In genomic region chr15:69497634-69498033, GRCh38 we compare ENCODE assay signal across 17 cellular contexts. TPM values are rescaled to one million over a fixed set of nuclear protein-coding genes. Genes with fewer than 3 reads are reported as not detected.
A peak's percentile ranks its signal among the peaks of the same experiment; 100 is the strongest.
DNase-seq lines count a peak whose midpoint lies in the region; ATAC-seq and TF ChIP-seq lines count a peak whose summit lies in the region.
"Had no signal": no experiment of that assay in that cellular context is flagged by ENCODE, and none has a peak within 500 bp of the region (broad histone marks: within the 10 kb centered on the region; RNA-seq: fewer than 3 reads in every experiment).

No MANE protein-coding gene starts in this region.

- no peaks in the 10 kb centered on the region for H3K36me3 Mint-ChIP-seq in activated T-cell treated with anti-CD3 and anti-CD28 coated beads, Interleukin-2, amount 50 U/mL, for 72 hours (ENCODE audit: insufficient read depth in 2 of 2)
- H3K36me3 Mint-ChIP-seq: CD8-positive, alpha-beta memory T cell had no signal

- no peaks in the 10 kb centered on the region for H3K27me3 Mint-ChIP-seq in activated T-cell treated with anti-CD3 and anti-CD28 coated beads, Interleukin-2, amount 50 U/mL, for 72 hours (ENCODE audit: low read depth)
- no peaks in the 10 kb centered on the region for H3K27me3 Mint-ChIP-seq in stimulated activated naive CD8-positive, alpha-beta T cell treated with anti-CD3 and anti-CD28 coated beads, Interleukin-15, amount 100 ng/mL, for 72 hours

- DNase-seq in activated T-cell treated with anti-CD3 and anti-CD28 coated beads, Interleukin-2, amount 50 U/mL, for 72 hours = peak in 1 of 2 donors; percentile 3
- no peak for DNase-seq in activated T-cell treated with anti-CD3 and anti-CD28 coated beads, Interleukin-2, amount 50 U/mL, for 48 hours
- peak; percentile 30 for DNase-seq in RWPE2 (ENCODE audit: low spot score)
- DNase-seq in islet precursor cell = peak; percentile 43
- DNase-seq in stimulated activated naive CD8-positive, alpha-beta T cell treated with anti-CD3 and anti-CD28 coated beads, Interleukin-15, amount 100 ng/mL, for 72 hours = no peak
- no peak for DNase-seq in HPDE6-E6E7 (ENCODE audit: extremely low spot score)
- DNase-seq in effector CD8-positive, alpha-beta T cell (lab: John Stamatoyannopoulos, UW) = no peak
- DNase-seq: ACHN; C1 segment of cervical spinal cord; CD8-positive, alpha-beta memory T cell; NCI-H1105 treated with DMSO at 0.1 percent for 48 hours; NCI-H1694; NCI-H2081 treated with DMSO at 0.1 percent for 48 hours; NCI-H510A treated with DMSO at 0.1 percent for 48 hours; Peyer's patch had no signal

- no peaks in the 10 kb centered on the region for H3K4me1 ChIP-seq in RWPE2 (ENCODE audit: insufficient read depth, poor library complexity, severe bottlenecking)
- H3K4me1 ChIP-seq: Peyer's patch had no signal

- H3K9me3 Mint-ChIP-seq in activated T-cell treated with anti-CD3 and anti-CD28 coated beads, Interleukin-2, amount 50 U/mL, for 72 hours = no peaks in the 10 kb centered on the region
- no peaks in the 10 kb centered on the region for H3K9me3 Mint-ChIP-seq in stimulated activated naive CD8-positive, alpha-beta T cell treated with anti-CD3 and anti-CD28 coated beads, Interleukin-15, amount 100 ng/mL, for 72 hours

- no peaks in the 10 kb centered on the region for H3K36me3 ChIP-seq in RWPE2 (ENCODE audit: low read depth)
- H3K36me3 ChIP-seq: Peyer's patch had no signal

- H3K27me3 ChIP-seq in RWPE2 (ENCODE audit: insufficient read depth, poor library complexity, severe bottlenecking) = no peaks in the 10 kb centered on the region
- H3K27me3 ChIP-seq: Peyer's patch had no signal

- H3K27ac ChIP-seq in RWPE2 (ENCODE audit: poor library complexity, severe bottlenecking) = no peak overlapping the region
- H3K27ac ChIP-seq: Peyer's patch had no signal

- no peak overlapping the region for H3K27ac Mint-ChIP-seq in activated T-cell treated with anti-CD3 and anti-CD28 coated beads, Interleukin-2, amount 50 U/mL, for 72 hours
- H3K27ac Mint-ChIP-seq in stimulated activated naive CD8-positive, alpha-beta T cell treated with anti-CD3 and anti-CD28 coated beads, Interleukin-15, amount 100 ng/mL, for 72 hours = peak overlapping the region; percentile 27 to 88

- peaks cover 17% of the 10 kb centered on the region for H3K4me1 Mint-ChIP-seq in activated T-cell treated with anti-CD3 and anti-CD28 coated beads, Interleukin-2, amount 50 U/mL, for 72 hours (ENCODE audit: low read depth)
- peaks cover 16% of the 10 kb centered on the region for H3K4me1 Mint-ChIP-seq in stimulated activated naive CD8-positive, alpha-beta T cell treated with anti-CD3 and anti-CD28 coated beads, Interleukin-15, amount 100 ng/mL, for 72 hours

- TF ChIP-seq CTCF in RWPE2 (IDR thresholded peaks at IDR 0.05; ENCODE audit: poor library complexity, severe bottlenecking) = no peak

- peak; percentile 72 to 81 for ATAC-seq in activated T-cell treated with anti-CD3 and anti-CD28 coated beads, Interleukin-2, amount 50 U/mL, for 72 hours (replicated peaks in 1 of 2)
- ATAC-seq in RWPE2 (ENCODE audit: low read depth) = no peak
- ATAC-seq in stimulated activated naive CD8-positive, alpha-beta T cell treated with anti-CD3 and anti-CD28 coated beads, Interleukin-15, amount 100 ng/mL, for 72 hours = no peak
- ATAC-seq: K562, Right ventricle myocardium inferior had no signal

- H3K4me3 Mint-ChIP-seq in activated T-cell treated with anti-CD3 and anti-CD28 coated beads, Interleukin-2, amount 50 U/mL, for 72 hours = peak overlapping the region in 1 of 2 donors; percentile 18
- H3K4me3 Mint-ChIP-seq in stimulated activated naive CD8-positive, alpha-beta T cell treated with anti-CD3 and anti-CD28 coated beads, Interleukin-15, amount 100 ng/mL, for 72 hours = no peak overlapping the region
- H3K4me3 Mint-ChIP-seq: CD8-positive, alpha-beta memory T cell had no signal

- H3K9me3 ChIP-seq in RWPE2 (ENCODE audit: severe bottlenecking) = no peaks in the 10 kb centered on the region
- H3K9me3 ChIP-seq: Peyer's patch had no signal

- no peak overlapping the region for H3K4me3 ChIP-seq in RWPE2 (ENCODE audit: severe bottlenecking)
- H3K4me3 ChIP-seq: K562, Peyer's patch had no signal

RNA-seq across cellular contexts. Expression of gene RPLP1, which starts 45.0 kb away (rescaled TPM):
- 1,000 to 10,000 TPM; 2,514 to 2,771 TPM for total RNA-seq in activated T-cell treated with anti-CD3 and anti-CD28 coated beads, Interleukin-2, amount 50 U/mL, for 72 hours

Comparison
In these comparisons a context has a peak if more than half of its experiments do, and no peak if none do; other contexts are left out.
1. ATAC-seq: peak in activated T-cell treated with anti-CD3 and anti-CD28 coated beads, Interleukin-2, amount 50 U/mL, for 72 hours (2 of 2); none in RWPE2 (single experiment) and stimulated activated naive CD8-positive, alpha-beta T cell treated with anti-CD3 and anti-CD28 coated beads, Interleukin-15, amount 100 ng/mL, for 72 hours (single experiment).
2. DNase-seq: peak in RWPE2 (single experiment) and islet precursor cell (single experiment); none in activated T-cell treated with anti-CD3 and anti-CD28 coated beads, Interleukin-2, amount 50 U/mL, for 48 hours (0 of 2), stimulated activated naive CD8-positive, alpha-beta T cell treated with anti-CD3 and anti-CD28 coated beads, Interleukin-15, amount 100 ng/mL, for 72 hours (0 of 2), HPDE6-E6E7 (single experiment) and effector CD8-positive, alpha-beta T cell (single experiment).